22 cellular contexts compared by ENCODE assay signal in the genomic region with DNA sequence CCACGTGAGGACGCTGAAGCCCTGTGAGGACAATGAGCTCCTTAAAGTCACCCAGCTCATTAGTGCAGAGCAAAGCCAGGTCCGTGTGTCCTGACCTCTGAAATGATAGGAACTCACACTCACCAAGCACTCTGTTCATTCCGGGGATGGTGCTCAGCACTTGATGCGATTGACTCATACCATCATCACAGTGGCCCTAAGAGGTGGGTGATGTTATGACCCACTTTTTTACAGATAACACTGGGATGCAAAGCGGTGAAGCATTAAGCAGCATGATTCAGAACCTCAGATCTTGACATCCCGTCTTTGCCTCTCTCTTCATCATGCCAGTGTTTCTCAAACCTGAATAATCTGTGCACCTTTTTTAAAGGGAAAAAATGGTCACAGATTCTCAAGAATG.
DNase-seq lines count a peak whose midpoint lies in the region; ATAC-seq and TF ChIP-seq lines count a peak whose summit lies in the region.
"Had no signal": no experiment of that assay in that cellular context is flagged by ENCODE, and none has a peak within 500 bp of the region (broad histone marks: within the 10 kb centered on the region; RNA-seq: fewer than 3 reads in every experiment).

No MANE protein-coding gene starts in this region.

- no peak overlapping the region for H2BK5ac ChIP-seq in IMR-90 (ENCODE audit: low read depth, low read length, poor library complexity, severe bottlenecking)

- no peak overlapping the region for H4K5ac ChIP-seq in IMR-90 (ENCODE audit: low read depth, low read length)

- no peaks in the 10 kb centered on the region for H3K36me3 Mint-ChIP-seq in glutamatergic neuron (ENCODE audit: unreplicated experiment)
- no peaks in the 10 kb centered on the region for H3K36me3 Mint-ChIP-seq in activated CD4-positive, alpha-beta memory T cell treated with anti-CD3 and anti-CD28 coated beads for 36 hours
- H3K36me3 Mint-ChIP-seq: CD8-positive, alpha-beta T cell had no signal

- no peak overlapping the region for H2BK20ac ChIP-seq in IMR-90 (ENCODE audit: low read depth, low read length)

- H3K27me3 ChIP-seq in BLaER1 (0 out of 2 replicates have a peak, but pooled peaks cover 2% of the 10 kb centered on the region), IMR-90 (ENCODE audit: control insufficient read depth, insufficient read depth, low read length) (no peaks in the 10 kb centered on the region)
- H3K27me3 ChIP-seq: right atrium auricular region had no signal

- H2AK5ac ChIP-seq in IMR-90 (ENCODE audit: low read depth, low read length), result no peak overlapping the region

- H3K9me3 Mint-ChIP-seq in glutamatergic neuron (ENCODE audit: unreplicated experiment), result peaks cover 2% of the 10 kb centered on the region
- no peaks in the 10 kb centered on the region for H3K9me3 Mint-ChIP-seq in activated CD4-positive, alpha-beta memory T cell treated with anti-CD3 and anti-CD28 coated beads for 36 hours
- H3K9me3 Mint-ChIP-seq: CD8-positive, alpha-beta T cell had no signal

- 94% methylated on average over 2 of the region's 7 CpGs; no CpG with 5 or more reads in 1 of the 2 experiments for WGBS in IMR-90 (ENCODE audit: extremely low coverage in 2 of 2, insufficient read length in 1 of 2), 2 experiments

- H2AK9ac ChIP-seq in IMR-90 (replicated peaks; ENCODE audit: low read depth, low read length, poor library complexity), result no peak overlapping the region

- H3K14ac ChIP-seq in IMR-90 (replicated peaks; ENCODE audit: low read depth, low read length), result no peak overlapping the region

- peaks cover 27% of the 10 kb centered on the region for H3K4me1 Mint-ChIP-seq in glutamatergic neuron (ENCODE audit: low read depth, unreplicated experiment)
- peaks cover 5% of the 10 kb centered on the region for H3K4me1 Mint-ChIP-seq in activated CD4-positive, alpha-beta memory T cell treated with anti-CD3 and anti-CD28 coated beads for 36 hours (ENCODE audit: low read depth)

- H3K4me3 Mint-ChIP-seq in glutamatergic neuron (ENCODE audit: unreplicated experiment), result no peak overlapping the region
- H3K4me3 Mint-ChIP-seq in activated CD4-positive, alpha-beta memory T cell treated with anti-CD3 and anti-CD28 coated beads for 36 hours, result no peak overlapping the region
- H3K4me3 Mint-ChIP-seq: CD8-positive, alpha-beta T cell had no signal

- H3K9me3 ChIP-seq in BLaER1, result no peaks in the 10 kb centered on the region
- H3K9me3 ChIP-seq in IMR-90 (ENCODE audit: control insufficient read depth, insufficient read depth, low read length), result no peaks in the 10 kb centered on the region
- H3K9me3 ChIP-seq: right atrium auricular region had no signal

- no peak for TF ChIP-seq CTCF in IMR-90 (conservative IDR thresholded peaks at IDR 0.05; ENCODE audit: low read depth, low read length)
- TF ChIP-seq CTCF in fibroblast of mammary gland (conservative IDR thresholded peaks at IDR 0.05; ENCODE audit: control insufficient read depth, insufficient read depth, low read depth, low read length), result no peak
- no peak for TF ChIP-seq CTCF in glutamatergic neuron (IDR thresholded peaks at IDR 0.05; ENCODE audit: partially characterized antibody, unreplicated experiment)
- no peak for TF ChIP-seq CTCF in GM10248 (IDR thresholded peaks at IDR 0.05; ENCODE audit: control extremely low read depth, extremely low read depth, low read depth, missing control alignments)

- TF ChIP-seq RAD21 in IMR-90 (IDR thresholded peaks at IDR 0.05; ENCODE audit: low read length), result no peak

- H3K27ac ChIP-seq in BLaER1 (no peak overlapping the region), IMR-90 (ENCODE audit: insufficient read depth, low read length) (no peak overlapping the region)
- H3K27ac ChIP-seq: right atrium auricular region, RWPE1 had no signal

- dilution Hi-C loops in IMR-90 (cut with HindIII; ENCODE audit: low sequenced_read_pairs, unreplicated experiment), result no loop called here

- no peak overlapping the region for H3K23ac ChIP-seq in IMR-90 (ENCODE audit: low read depth, low read length)

- H3K4me2 ChIP-seq in BLaER1, result peak overlapping the region; percentile 6; the same call in 1 of the 2 replicates
- no peak overlapping the region for H3K4me2 ChIP-seq in IMR-90 (ENCODE audit: low read depth, low read length)

- TF ChIP-seq POLR2A in IMR-90 (IDR thresholded peaks at IDR 0.05; ENCODE audit: low read depth, low read length), result no peak

- no peak overlapping the region for H2BK120ac ChIP-seq in IMR-90 (ENCODE audit: low read depth, low read length)

- no peak overlapping the region for H3K27ac Mint-ChIP-seq in glutamatergic neuron (ENCODE audit: unreplicated experiment)
- no peak overlapping the region for H3K27ac Mint-ChIP-seq in activated CD4-positive, alpha-beta memory T cell treated with anti-CD3 and anti-CD28 coated beads for 36 hours
- H3K27ac Mint-ChIP-seq: CD8-positive, alpha-beta T cell had no signal

- H3K56ac ChIP-seq in IMR-90 (ENCODE audit: extremely low read depth, insufficient read depth, low read length), result no peak overlapping the region

- peaks cover 77% of the 10 kb centered on the region for H3K4me1 ChIP-seq in BLaER1
- peaks cover 4% of the 10 kb centered on the region; the same call in 1 of the 2 replicates for H3K4me1 ChIP-seq in IMR-90 (ENCODE audit: control insufficient read depth, insufficient read depth, low read length)
- H3K4me1 ChIP-seq: right atrium auricular region had no signal

- H3K36me3 ChIP-seq in BLaER1 (peaks cover 27% of the 10 kb centered on the region), IMR-90 (ENCODE audit: control insufficient read depth, insufficient read depth, low read length) (peaks cover 4% of the 10 kb centered on the region; the same call in 1 of the 2 replicates)

- no peak overlapping the region for H2BK15ac ChIP-seq in IMR-90 (ENCODE audit: low read depth, low read length)

- H2AFZ ChIP-seq in IMR-90 (replicated peaks; ENCODE audit: low read length, poor library complexity), result no peak overlapping the region

- H3K9ac ChIP-seq in BLaER1 (no peak overlapping the region), IMR-90 (ENCODE audit: low read depth, low read length) (no peak overlapping the region)

- peak; percentile 35; the same call in 1 of the 2 replicates for ATAC-seq in IMR-90 (ENCODE audit: low read depth)
- ATAC-seq in HG03520 (IDR thresholded peaks at IDR 0.05; ENCODE audit: unreplicated experiment), result no peak
- ATAC-seq: CD8-positive, alpha-beta T cell; HCT116; SK-N-SH treated with all-trans-retinoic acid at 6 μM for 48 hours had no signal

- peaks cover 4% of the 10 kb centered on the region for H3K27me3 Mint-ChIP-seq in glutamatergic neuron (ENCODE audit: unreplicated experiment)
- H3K27me3 Mint-ChIP-seq in activated CD4-positive, alpha-beta memory T cell treated with anti-CD3 and anti-CD28 coated beads for 36 hours, result no peaks in the 10 kb centered on the region

- intact Hi-C loops in IMR-90 (cut with micrococcal nuclease), result no loop called here
- intact Hi-C loops in activated CD4-positive, alpha-beta memory T cell treated with anti-CD3 and anti-CD28 coated beads for 36 hours (cut with micrococcal nuclease), result no loop called here

- H3K4ac ChIP-seq in IMR-90 (ENCODE audit: low read depth, low read length), result no peak overlapping the region

- POLR2A ChIA-PET in IMR-90 (lab: Charles Lee; ENCODE audit: unreplicated experiment) (interaction anchor here (0.6 kb wide), 1 partner anchor 675 kb away, joined by 6 read pairs; no protein-coding TSS in a partner anchor), GM10248 (lab: Yijun Ruan, JAX) (interaction anchor here (0.5 kb wide), 1 partner anchor 950 kb away, joined by 3 read pairs; no protein-coding TSS in a partner anchor)
- POLR2A ChIA-PET in activated CD4-positive, alpha-beta memory T cell treated with anti-CD3 and anti-CD28 coated beads for 36 hours (lab: Charles Lee), result no interaction called here

- no peak overlapping the region for H4K8ac ChIP-seq in IMR-90 (ENCODE audit: low read depth in 2 of 2, low read length in 2 of 2)

- H3K4me3 ChIP-seq in BLaER1 (no peak overlapping the region), IMR-90 (ENCODE audit: insufficient read depth, low read depth, low read length) (no peak overlapping the region), fibroblast of mammary gland (ENCODE audit: control insufficient read depth, low read depth, low read length) (no peak overlapping the region)
- H3K4me3 ChIP-seq: right atrium auricular region had no signal

- peak; percentile 73 for DNase-seq in IMR-90
- DNase-seq in fibroblast of mammary gland (ENCODE audit: low read depth), result peak; percentile 62
- peak; percentile 73 for DNase-seq in renal cortical epithelial cell (ENCODE audit: low read depth)
- DNase-seq in glutamatergic neuron, result no peak
- no peak for DNase-seq in GM10248 (ENCODE audit: extremely low spot score)
- no peak for DNase-seq in activated CD4-positive, alpha-beta memory T cell treated with anti-CD3 and anti-CD28 coated beads for 36 hours
- DNase-seq: activated CD4-positive, CD25-positive, alpha-beta regulatory T cell treated with anti-CD3 and anti-CD28 coated beads, Interleukin-2, amount 50 U/mL, for 72 hours; activated CD8-positive, alpha-beta memory T cell treated with anti-CD3 and anti-CD28 coated beads for 24 hours; activated naive CD4-positive, alpha-beta T cell treated with anti-CD3 and anti-CD28 coated beads, Interleukin-2, amount 50 U/mL, for 16 hours; activated T-cell treated with anti-CD3 and anti-CD28 coated beads, Interleukin-2, amount 50 U/mL, for 48 hours; CD8-positive, alpha-beta T cell; DMS53; effector memory CD4-positive, alpha-beta T cell; NCI-H524 treated with DMSO at 0.1 percent for 48 hours; substantia nigra; T-helper 9 cell had no signal

- H3K79me1 ChIP-seq in IMR-90 (ENCODE audit: low read depth in 1 of 2, low read length in 2 of 2), result no peaks in the 10 kb centered on the region

- peaks cover 9% of the 10 kb centered on the region for H3K9me1 ChIP-seq in IMR-90 (ENCODE audit: insufficient read depth, low read length)

- in situ Hi-C loops in IMR-90 (cut with MboI; ENCODE audit: low sequenced_read_pairs), result no loop called here

- BruUV-seq in IMR-90 (replicated peaks; lab: Mats Ljungman, UMichigan), result no TSS peak

- no peaks in the 10 kb centered on the region for H4K20me1 ChIP-seq in BLaER1
- H4K20me1 ChIP-seq in IMR-90 (ENCODE audit: insufficient read depth, low read length), result no peaks in the 10 kb centered on the region

- CTCF ChIA-PET in IMR-90 (lab: Yijun Ruan, JAX), result no interaction called here
- CTCF ChIA-PET in GM10248 (lab: Yijun Ruan, JAX), result interaction anchor here (1.3 kb wide), 1 partner anchor 370 kb away, joined by 6 read pairs; no protein-coding TSS in a partner anchor
- CTCF ChIA-PET in activated CD4-positive, alpha-beta memory T cell treated with anti-CD3 and anti-CD28 coated beads for 36 hours (lab: Charles Lee), result no interaction called here

- no peak overlapping the region for H3K18ac ChIP-seq in IMR-90 (ENCODE audit: low read depth, low read length)

- H4K91ac ChIP-seq in IMR-90 (ENCODE audit: insufficient read depth, low read depth, low read length), result no peak overlapping the region

TF ChIP-seq in IMR-90, 13 proteins besides CTCF, POLR2A, EP300 and RAD21 (continues in another document):
- TF ChIP-seq FOS (IDR thresholded peaks at IDR 0.05; ENCODE audit: low read depth, low read length), result peak; percentile 29; the same call in 1 of the 2 replicates
- TF ChIP-seq RCOR1 (IDR thresholded peaks at IDR 0.05; ENCODE audit: insufficient replicate concordance, low read length), result no peak
- TF ChIP-seq MAZ (IDR thresholded peaks at IDR 0.05; ENCODE audit: borderline replicate concordance, low read depth, low read length), result no peak
- no peak for TF ChIP-seq CHD1 (IDR thresholded peaks at IDR 0.05; ENCODE audit: low read depth, low read length)

Comparison
In these comparisons a context has a peak if more than half of its experiments do, and no peak if none do; other contexts are left out.
1. DNase-seq: peak in IMR-90 (single experiment), fibroblast of mammary gland (single experiment) and renal cortical epithelial cell (single experiment); none in glutamatergic neuron (single experiment), GM10248 (single experiment) and activated CD4-positive, alpha-beta memory T cell treated with anti-CD3 and anti-CD28 coated beads for 36 hours (single experiment).